In genomic region chr2:20429528-20429927, GRCh38 we compare ENCODE assay signal across 9 cellular contexts. TPM values are rescaled to one million over a fixed set of nuclear protein-coding genes. Genes with fewer than 3 reads are reported as not detected.
DNase-seq lines count a peak whose midpoint lies in the region; ATAC-seq and FAIRE-seq lines count a peak whose summit lies in the region.
"Had no signal": no experiment of that assay in that cellular context is flagged by ENCODE, and none has a peak within 500 bp of the region (broad histone marks: within the 10 kb centered on the region; RNA-seq: fewer than 3 reads in every experiment).

No MANE protein-coding gene starts in this region.

- H3K4me3 Mint-ChIP-seq in stimulated activated naive CD8-positive, alpha-beta T cell treated with anti-CD3 and anti-CD28 coated beads, Interleukin-15, amount 100 ng/mL, for 72 hours, result no peak overlapping the region

- DNase-seq in GM19239 (ENCODE audit: insufficient read length, low spot score) (no peak), SK-MEL-5 (ENCODE audit: low read depth, low spot score) (peak; percentile 52), sciatic nerve (ENCODE audit: low spot score) (no peak), frontal cortex (ENCODE audit: low spot score in 2 of 2) (no peak), NCI-H1930 (lab: John Stamatoyannopoulos, UW) (no peak), occipital lobe (lab: John Stamatoyannopoulos, UW) (no peak)
- no peak for DNase-seq in stimulated activated naive CD8-positive, alpha-beta T cell treated with anti-CD3 and anti-CD28 coated beads, Interleukin-15, amount 100 ng/mL, for 72 hours
- DNase-seq: cortex of kidney had no signal

- intact Hi-C loops in sciatic nerve (cut with DNase I), result no loop called here

- ATAC-seq in HG02943 (IDR thresholded peaks at IDR 0.05; ENCODE audit: low read depth, unreplicated experiment) (peak; percentile 75), sciatic nerve (peak; percentile 64)
- ATAC-seq in stimulated activated naive CD8-positive, alpha-beta T cell treated with anti-CD3 and anti-CD28 coated beads, Interleukin-15, amount 100 ng/mL, for 72 hours, result no peak

- peaks cover 8% of the 10 kb centered on the region for H3K27me3 Mint-ChIP-seq in stimulated activated naive CD8-positive, alpha-beta T cell treated with anti-CD3 and anti-CD28 coated beads, Interleukin-15, amount 100 ng/mL, for 72 hours

- peak; percentile 94 for FAIRE-seq in GM19239 (lab: Jason Lieb, UNC)
- no peak for FAIRE-seq in frontal cortex (lab: Jason Lieb, UNC)

- in situ Hi-C loops in SK-MEL-5 (cut with HindIII; ENCODE audit: low pct_unique_long_range_greater_than_20kb, low sequenced_read_pairs), result no loop called here

- peaks cover 21% of the 10 kb centered on the region for H3K4me1 Mint-ChIP-seq in stimulated activated naive CD8-positive, alpha-beta T cell treated with anti-CD3 and anti-CD28 coated beads, Interleukin-15, amount 100 ng/mL, for 72 hours

- no peak overlapping the region for H3K27ac Mint-ChIP-seq in stimulated activated naive CD8-positive, alpha-beta T cell treated with anti-CD3 and anti-CD28 coated beads, Interleukin-15, amount 100 ng/mL, for 72 hours

- H3K9me3 Mint-ChIP-seq in stimulated activated naive CD8-positive, alpha-beta T cell treated with anti-CD3 and anti-CD28 coated beads, Interleukin-15, amount 100 ng/mL, for 72 hours, result no peaks in the 10 kb centered on the region

RNA-seq across cellular contexts. Expression of gene RHOB, which starts 17.3 kb away (rescaled TPM):
- total RNA-seq in SK-MEL-5 (2014; rRNA removed; shearing (Covaris generic)), result 74.0 and 79.5 TPM in 2 replicates
- 100 and 110 TPM in 2 replicates for polyA plus RNA-seq in SK-MEL-5 (2015; cell fraction: cytosol; rRNA removed)
- polyA plus RNA-seq in SK-MEL-5 (2015; cell fraction: nucleus; rRNA removed), result 62.4 and 93.0 TPM in 2 replicates
- total RNA-seq in sciatic nerve (236 TPM), frontal cortex (300 TPM), occipital lobe (296 TPM)
